Comparison of ENCODE assay signal across 10 cellular contexts in the genomic region with DNA sequence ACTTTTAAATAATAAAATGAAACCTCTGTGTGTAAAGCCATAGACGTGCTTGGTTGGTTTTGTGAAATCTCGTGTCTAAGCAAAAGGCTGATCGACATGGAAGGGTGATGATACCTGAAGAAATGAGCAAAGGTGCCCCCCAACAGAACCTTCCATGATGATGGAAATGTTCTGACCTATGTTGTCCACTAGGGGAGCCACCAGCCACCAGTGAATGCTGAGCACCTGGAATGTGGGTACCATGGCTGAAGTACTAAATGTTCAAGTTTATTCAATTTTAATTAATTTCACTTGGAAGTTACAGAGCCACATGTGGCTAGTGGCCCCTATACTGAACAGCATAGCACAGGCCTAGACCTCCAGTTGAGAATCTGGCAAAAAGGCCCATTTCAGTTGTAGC.
DNase-seq lines count a peak whose midpoint lies in the region; ATAC-seq and TF ChIP-seq lines count a peak whose summit lies in the region.
"Had no signal": no experiment of that assay in that cellular context is flagged by ENCODE, and none has a peak within 500 bp of the region (broad histone marks: within the 10 kb centered on the region; RNA-seq: fewer than 3 reads in every experiment).

No MANE protein-coding gene starts in this region.

- H3K4me3 Mint-ChIP-seq in activated CD4-positive, alpha-beta T cell treated with anti-CD3 and anti-CD28 coated beads for 36 hours, result no peak overlapping the region
- no peak overlapping the region for H3K4me3 Mint-ChIP-seq in activated CD4-positive, alpha-beta T cell treated with anti-CD3 and anti-CD28 coated beads, Interleukin-2, amount 10 ng/mL, durations not matched to agents 7 days and 5 days
- H3K4me3 Mint-ChIP-seq: activated naive CD8-positive, alpha-beta T cell had no signal

- in situ Hi-C loops in Panc1 (cut with HindIII; ENCODE audit: low pct_unique_long_range_greater_than_20kb, low sequenced_read_pairs), result loop anchor here (25.0 kb wide), 1 partner anchor 178 kb away; no protein-coding TSS in a partner anchor

- peaks cover 22% of the 10 kb centered on the region for H3K27me3 Mint-ChIP-seq in activated CD4-positive, alpha-beta T cell treated with anti-CD3 and anti-CD28 coated beads for 36 hours
- H3K27me3 Mint-ChIP-seq in activated CD4-positive, alpha-beta T cell treated with anti-CD3 and anti-CD28 coated beads, Interleukin-2, amount 10 ng/mL, durations not matched to agents 7 days and 5 days, result peaks cover 31% of the 10 kb centered on the region

- peak; percentile 15 for DNase-seq in activated CD4-positive, alpha-beta T cell treated with anti-CD3 and anti-CD28 coated beads for 36 hours
- no peak for DNase-seq in activated CD4-positive, alpha-beta T cell treated with anti-CD3 and anti-CD28 coated beads, Interleukin-2, amount 10 ng/mL, durations not matched to agents 7 days and 5 days
- DNase-seq in Panc1 (ENCODE audit: low read depth, low spot score), result no peak
- DNase-seq in fibroblast of villous mesenchyme (ENCODE audit: low read depth), result no peak
- DNase-seq in thoracic aorta (ENCODE audit: low spot score), result no peak
- no peak for DNase-seq in sciatic nerve (ENCODE audit: low spot score)
- DNase-seq: NCI-H524 treated with DMSO at 0.1 percent for 48 hours had no signal

- no TSS peak for BruUV-seq in Panc1 (replicated peaks; lab: Mats Ljungman, UMichigan)

- no peaks in the 10 kb centered on the region for H3K36me3 Mint-ChIP-seq in activated CD4-positive, alpha-beta T cell treated with anti-CD3 and anti-CD28 coated beads for 36 hours (ENCODE audit: low read depth)
- no peaks in the 10 kb centered on the region for H3K36me3 Mint-ChIP-seq in activated CD4-positive, alpha-beta T cell treated with anti-CD3 and anti-CD28 coated beads, Interleukin-2, amount 10 ng/mL, durations not matched to agents 7 days and 5 days (ENCODE audit: low read depth)
- H3K36me3 Mint-ChIP-seq: activated naive CD8-positive, alpha-beta T cell had no signal

- H3K4me3 ChIP-seq in Panc1 (ENCODE audit: low read depth in 2 of 2, low read length in 2 of 2) (no peak overlapping the region), fibroblast of villous mesenchyme (ENCODE audit: low read depth, low read length) (no peak overlapping the region), thoracic aorta (no peak overlapping the region)

- no peaks in the 10 kb centered on the region for H3K9me3 Mint-ChIP-seq in activated CD4-positive, alpha-beta T cell treated with anti-CD3 and anti-CD28 coated beads for 36 hours (ENCODE audit: low read depth)
- H3K9me3 Mint-ChIP-seq in activated CD4-positive, alpha-beta T cell treated with anti-CD3 and anti-CD28 coated beads, Interleukin-2, amount 10 ng/mL, durations not matched to agents 7 days and 5 days, result no peaks in the 10 kb centered on the region

- H3K36me3 ChIP-seq in Panc1 (ENCODE audit: control insufficient read depth, insufficient read depth, low read length) (no peaks in the 10 kb centered on the region), thoracic aorta (no peaks in the 10 kb centered on the region)

- no peak overlapping the region for H3K27ac ChIP-seq in Panc1 (ENCODE audit: low read length)
- no peak overlapping the region for H3K27ac ChIP-seq in thoracic aorta

- H3K9me3 ChIP-seq in Panc1 (ENCODE audit: control insufficient read depth, insufficient read depth, low read depth, low read length) (no peaks in the 10 kb centered on the region), thoracic aorta (no peaks in the 10 kb centered on the region)

- CTCF ChIA-PET in activated CD4-positive, alpha-beta T cell treated with anti-CD3 and anti-CD28 coated beads for 36 hours (lab: Charles Lee), result interaction anchor here (0.6 to 14.3 kb wide), 12 partner anchors 8 to 970 kb away, joined by 3 to 107 read pairs (median 3); a partner anchor contains a TSS
- CTCF ChIA-PET in activated CD4-positive, alpha-beta T cell treated with anti-CD3 and anti-CD28 coated beads, Interleukin-2, amount 10 ng/mL, durations not matched to agents 7 days and 5 days (lab: Charles Lee), result no interaction called here
- CTCF ChIA-PET in Panc1 (lab: Charles Lee), result interaction anchor here (0.7 to 1.3 kb wide), 2 partner anchors 197 to 205 kb away, joined by 3 to 11 read pairs; no protein-coding TSS in a partner anchor

- H3K4me1 ChIP-seq in Panc1 (ENCODE audit: control insufficient read depth, insufficient read depth, low read length), result no peaks in the 10 kb centered on the region
- no peaks in the 10 kb centered on the region for H3K4me1 ChIP-seq in thoracic aorta (ENCODE audit: control insufficient read depth in 1 of 2, low read depth in 2 of 2)

- ATAC-seq in activated CD4-positive, alpha-beta T cell treated with anti-CD3 and anti-CD28 coated beads for 36 hours, result no peak
- no peak for ATAC-seq in Panc1
- no peak for ATAC-seq in thoracic aorta (ENCODE audit: insufficient number of reproducible peaks, low FRiP score, low read depth)
- no peak for ATAC-seq in sciatic nerve
- no peak for ATAC-seq in GM21423 (IDR thresholded peaks at IDR 0.05; ENCODE audit: unreplicated experiment)
- no peak for ATAC-seq in HG03439 (IDR thresholded peaks at IDR 0.05; ENCODE audit: unreplicated experiment)

- POLR2A ChIA-PET in activated CD4-positive, alpha-beta T cell treated with anti-CD3 and anti-CD28 coated beads for 36 hours (lab: Charles Lee), result no interaction called here
- POLR2A ChIA-PET in activated CD4-positive, alpha-beta T cell treated with anti-CD3 and anti-CD28 coated beads, Interleukin-2, amount 10 ng/mL, durations not matched to agents 7 days and 5 days (lab: Charles Lee), result no interaction called here
- POLR2A ChIA-PET in Panc1 (lab: Charles Lee), result no interaction called here

- H3K4me1 Mint-ChIP-seq in activated CD4-positive, alpha-beta T cell treated with anti-CD3 and anti-CD28 coated beads for 36 hours, result peaks cover 3% of the 10 kb centered on the region
- H3K4me1 Mint-ChIP-seq in activated CD4-positive, alpha-beta T cell treated with anti-CD3 and anti-CD28 coated beads, Interleukin-2, amount 10 ng/mL, durations not matched to agents 7 days and 5 days, result peaks cover 12% of the 10 kb centered on the region

- intact Hi-C loops in activated CD4-positive, alpha-beta T cell treated with anti-CD3 and anti-CD28 coated beads for 36 hours (cut with DNase I, micrococcal nuclease), result loop anchor here in 1 of 2 experiments (5.0 kb wide), 1 partner anchor 1662 kb away; no protein-coding TSS in a partner anchor
- intact Hi-C loops in Panc1 (cut with micrococcal nuclease; ENCODE audit: unreplicated experiment) (no loop called here), sciatic nerve (cut with DNase I) (no loop called here)

- H3K27me3 ChIP-seq in Panc1 (ENCODE audit: control insufficient read depth, insufficient read depth, low read length), result peaks cover 8% of the 10 kb centered on the region
- H3K27me3 ChIP-seq in thoracic aorta (replicated peaks; ENCODE audit: insufficient read depth), result no peaks in the 10 kb centered on the region

- peak; percentile 8; the same call in 1 of the 2 replicates for TF ChIP-seq CTCF in Panc1 (IDR thresholded peaks at IDR 0.05)
- peak; percentile 59 for TF ChIP-seq CTCF in fibroblast of villous mesenchyme (IDR thresholded peaks at IDR 0.05; ENCODE audit: insufficient read depth, low read depth, low read length)
- TF ChIP-seq CTCF in thoracic aorta (IDR thresholded peaks at IDR 0.05), result peak; percentile 33

- H3K27ac Mint-ChIP-seq in activated CD4-positive, alpha-beta T cell treated with anti-CD3 and anti-CD28 coated beads for 36 hours, result no peak overlapping the region
- H3K27ac Mint-ChIP-seq in activated CD4-positive, alpha-beta T cell treated with anti-CD3 and anti-CD28 coated beads, Interleukin-2, amount 10 ng/mL, durations not matched to agents 7 days and 5 days, result no peak overlapping the region
- H3K27ac Mint-ChIP-seq: activated naive CD8-positive, alpha-beta T cell had no signal

Comparison
In these comparisons a context has a peak if more than half of its experiments do, and no peak if none do; other contexts are left out.
1. CTCF ChIP-seq: peak in every context shown above with its lines; median percentile 59 in fibroblast of villous mesenchyme; 33 in thoracic aorta; 8 in Panc1.